Comparison of ENCODE assay signal across 29 cellular contexts in genomic region chr10:78229950-78230675, GRCh38.
"Had no signal": no experiment of that assay in that cellular context is flagged by ENCODE, and none has a peak within 500 bp of the region (broad histone marks: within the 10 kb centered on the region; RNA-seq: fewer than 3 reads in every experiment).

No MANE protein-coding gene starts in this region.

- H3K4me1 Mint-ChIP-seq: mesothelial cell of epicardium; stimulated activated memory B cell treated with anti-CD40 and anti-IgM and Interleukin-4, amounts not matched to agents 10 μg/mL and 1 μg/mL and 100 μg/mL, for 72 hours; T-cell had no signal

- H3K4me3 Mint-ChIP-seq: activated T-cell treated with anti-CD3 and anti-CD28 coated beads, Interleukin-2, amount 50 U/mL, for 4 hours; mesothelial cell of epicardium; nephron progenitor cell; stimulated activated memory B cell treated with anti-CD40 and anti-IgM and Interleukin-4, amounts not matched to agents 10 μg/mL and 1 μg/mL and 100 μg/mL, for 72 hours; T-cell had no signal

- H3K4me1 ChIP-seq: ascending aorta, foreskin keratinocyte, vagina had no signal

- H3K4me3 ChIP-seq: adrenal gland, ascending aorta, left ventricle myocardium inferior, testis, vagina had no signal

- FAIRE-seq: small intestine, TTC549 had no signal

- H3K36me3 Mint-ChIP-seq: stimulated activated memory B cell treated with anti-CD40 and anti-IgM and Interleukin-4, amounts not matched to agents 10 μg/mL and 1 μg/mL and 100 μg/mL, for 72 hours; T-cell had no signal

- H3K9me3 Mint-ChIP-seq: activated T-cell treated with anti-CD3 and anti-CD28 coated beads, Interleukin-2, amount 50 U/mL, for 4 hours; T-cell had no signal

- H3K27ac Mint-ChIP-seq: mesothelial cell of epicardium; nephron progenitor cell; stimulated activated memory B cell treated with anti-CD40 and anti-IgM and Interleukin-4, amounts not matched to agents 10 μg/mL and 1 μg/mL and 100 μg/mL, for 72 hours; T-cell had no signal

- ATAC-seq: foreskin keratinocyte; sciatic nerve; stimulated activated memory B cell treated with anti-CD40 and anti-IgM and Interleukin-4, amounts not matched to agents 10 μg/mL and 1 μg/mL and 100 μg/mL, for 72 hours; T-cell had no signal

- H3K9me3 ChIP-seq: adrenal gland, ascending aorta, left ventricle myocardium inferior, testis, vagina had no signal

- H3K27me3 ChIP-seq: adrenal gland, ascending aorta, testis, vagina had no signal

- H3K36me3 ChIP-seq: adrenal gland, ascending aorta, left ventricle myocardium inferior, vagina, WERI-Rb-1 had no signal

- DNase-seq: activated CD4-positive, alpha-beta T cell treated with anti-CD3 and anti-CD28 coated beads for 1 hour; activated CD4-positive, alpha-beta T cell treated with anti-CD3 and anti-CD28 coated beads, Interleukin-2, amount 50 U/mL, for 1 hour; activated CD8-positive, alpha-beta memory T cell treated with anti-CD3 and anti-CD28 coated beads for 24 hours; activated CD8-positive, alpha-beta memory T cell treated with anti-CD3 and anti-CD28 coated beads, Interleukin-2, amount 50 U/mL, for 4 hours; activated effector memory CD4-positive, alpha-beta T cell treated with Interleukin-2 at 50 U/mL for 16 hours; activated naive CD4-positive, alpha-beta T cell treated with anti-CD3 and anti-CD28 coated beads, Interleukin-2, amount 50 U/mL, for 16 hours; activated T-cell treated with anti-CD3 and anti-CD28 coated beads, Interleukin-2, amount 50 U/mL, for 4 hours; adrenal gland; central memory CD4-positive, alpha-beta T cell; dermis blood vessel endothelial cell; effector CD8-positive, alpha-beta T cell; foreskin keratinocyte; hippocampal formation; left ventricle myocardium inferior; mammary epithelial cell; nephron progenitor cell; posterior cingulate gyrus; small intestine; stimulated activated CD4-positive, alpha-beta T cell treated with anti-CD3 and anti-CD28 coated beads, Interleukin-2, amount 100 ng/mL, for 24 hours; T-cell; testis; trophoblast cell; WERI-Rb-1 had no signal

- H3K27ac ChIP-seq: adrenal gland, ascending aorta, foreskin keratinocyte, left ventricle myocardium inferior, testis, vagina, WERI-Rb-1 had no signal
